10 cellular contexts compared by ENCODE assay signal in genomic region chr1:201650608-201650933, GRCh38.
DNase-seq lines count a peak whose midpoint lies in the region; ATAC-seq, FAIRE-seq and TF ChIP-seq lines count a peak whose summit lies in the region.
"Had no signal": no experiment of that assay in that cellular context is flagged by ENCODE, and none has a peak within 500 bp of the region (broad histone marks: within the 10 kb centered on the region; RNA-seq: fewer than 3 reads in every experiment).

No MANE protein-coding gene starts in this region.

- H3K4me1 ChIP-seq in heart right ventricle (peaks cover 21 to 92% (median 54%) of the 10 kb centered on the region in 9 donors), endodermal cell (ENCODE audit: control insufficient read depth, insufficient read depth, low read length) (no peaks in the 10 kb centered on the region), uterus (no peaks in the 10 kb centered on the region)

- CTCF ChIA-PET in T-cell (lab: Charles Lee) = no interaction called here

- H3K27ac ChIP-seq in heart right ventricle = peak overlapping the region in 9 of 10 donors; percentile 64 to 95 (median 81)
- H3K27ac ChIP-seq in endodermal cell (ENCODE audit: low read depth, low read length) = peak overlapping the region; percentile 63
- H3K27ac ChIP-seq in uterus = peak overlapping the region; percentile 74 to 82

- H3K9me3 ChIP-seq in heart right ventricle = no peaks in the 10 kb centered on the region
- no peaks in the 10 kb centered on the region for H3K9me3 ChIP-seq in endodermal cell (ENCODE audit: control insufficient read depth, low read length)
- H3K9me3 ChIP-seq in uterus = no peaks in the 10 kb centered on the region

- POLR2A ChIA-PET in T-cell (lab: Charles Lee) = no interaction called here

- H3K27ac Mint-ChIP-seq in endodermal cell (no peak overlapping the region), nephron (peak overlapping the region; percentile 82 to 93 (median 87)), T-cell (peak overlapping the region in 1 of 2 donors; percentile 63)

- no peak for FAIRE-seq in GM12891 (lab: Jason Lieb, UNC)
- FAIRE-seq: urothelium cell line had no signal

- H3K27me3 ChIP-seq in heart right ventricle (peaks cover 0 to 17% (median 0%) of the 10 kb centered on the region in 7 donors), endodermal cell (ENCODE audit: control insufficient read depth, insufficient read depth, low read length, poor library complexity, severe bottlenecking) (peaks cover 63% of the 10 kb centered on the region), uterus (no peaks in the 10 kb centered on the region)

- no peaks in the 10 kb centered on the region for H3K36me3 Mint-ChIP-seq in endodermal cell (ENCODE audit: low read depth)
- no peaks in the 10 kb centered on the region for H3K36me3 Mint-ChIP-seq in nephron (ENCODE audit: low read depth)
- H3K36me3 Mint-ChIP-seq in T-cell = no peaks in the 10 kb centered on the region

- H3K9ac ChIP-seq in endodermal cell (ENCODE audit: extremely low read depth, low read length, poor library complexity, severe bottlenecking) = peak overlapping the region; percentile 11

- H3K36me3 ChIP-seq in heart right ventricle = peaks cover 0 to 15% (median 0%) of the 10 kb centered on the region in 9 donors
- no peaks in the 10 kb centered on the region for H3K36me3 ChIP-seq in endodermal cell (ENCODE audit: control insufficient read depth, insufficient read depth, low read length)
- H3K36me3 ChIP-seq in uterus = no peaks in the 10 kb centered on the region

- H3K9me3 Mint-ChIP-seq in endodermal cell (no peaks in the 10 kb centered on the region), nephron (no peaks in the 10 kb centered on the region), T-cell (no peaks in the 10 kb centered on the region)

- WGBS in heart right ventricle, 2 donors = 21 to 35% methylated on average over 13 of the region's 13 CpGs
- 3 to 18% methylated on average over 4 to 13 of the region's 13 CpGs for WGBS in endodermal cell (ENCODE audit: insufficient coverage in 1 of 2, insufficient read length in 1 of 2), 2 experiments

- peaks cover 20% of the 10 kb centered on the region for H3K4me1 Mint-ChIP-seq in endodermal cell
- H3K4me1 Mint-ChIP-seq in nephron = peaks cover 65% of the 10 kb centered on the region
- peaks cover 0 to 7% (median 5%) of the 10 kb centered on the region in 3 donors for H3K4me1 Mint-ChIP-seq in T-cell

- intact Hi-C loops in heart right ventricle (cut with DNase I) (loop anchor here in 2 of 10 donors (5.0 kb wide), 2 partner anchors 42 to 88 kb away; no protein-coding TSS in a partner anchor), Right ventricle myocardium superior (cut with DNase I) (no loop called here), uterus (cut with DNase I; ENCODE audit: low total_unique reads) (no loop called here)

- peak overlapping the region; percentile 57 for H3K4me3 Mint-ChIP-seq in endodermal cell
- peak overlapping the region; percentile 94 to 97 (median 96) for H3K4me3 Mint-ChIP-seq in nephron
- no peak overlapping the region for H3K4me3 Mint-ChIP-seq in T-cell

- ATAC-seq in heart right ventricle = no peak
- ATAC-seq in Right ventricle myocardium superior (ENCODE audit: poor library complexity) = no peak
- no peak for ATAC-seq in HG02981 (IDR thresholded peaks at IDR 0.05; ENCODE audit: unreplicated experiment)
- no peak for ATAC-seq in T-cell (replicated peaks in 1 of 4)

- no peak for TF ChIP-seq CTCF in heart right ventricle (IDR thresholded peaks at IDR 0.05)
- no peak for TF ChIP-seq CTCF in endodermal cell (conservative IDR thresholded peaks at IDR 0.05)
- no peak for TF ChIP-seq CTCF in nephron (IDR thresholded peaks at IDR 0.05; ENCODE audit: unreplicated experiment in 3 of 3)
- no peak for TF ChIP-seq CTCF in uterus (IDR thresholded peaks at IDR 0.05)

- peaks cover 71% of the 10 kb centered on the region for H3K27me3 Mint-ChIP-seq in endodermal cell (ENCODE audit: insufficient read depth)
- peaks cover 46% of the 10 kb centered on the region for H3K27me3 Mint-ChIP-seq in nephron (ENCODE audit: low read depth)
- H3K27me3 Mint-ChIP-seq in T-cell = peaks cover 36 to 47% of the 10 kb centered on the region in 2 donors

- TF ChIP-seq POLR2A in uterus (IDR thresholded peaks at IDR 0.05) = no peak
- TF ChIP-seq POLR2A in GM12891 (IDR thresholded peaks at IDR 0.05; ENCODE audit: low read depth, low read length) = no peak

- DNase-seq in heart right ventricle = no peak
- DNase-seq in Right ventricle myocardium superior = no peak
- DNase-seq in endodermal cell = no peak
- no peak for DNase-seq in uterus
- DNase-seq in T-cell = no peak
- DNase-seq in GM12891 (ENCODE audit: insufficient read length, low spot score) = no peak
- DNase-seq: AML-193 had no signal

- H3K4me3 ChIP-seq in heart right ventricle (peak overlapping the region; percentile 60 to 90 (median 67)), endodermal cell (ENCODE audit: low read length) (peak overlapping the region; percentile 79), uterus (peak overlapping the region; percentile 43 to 51)

TF ChIP-seq in GM12891, 5 proteins besides CTCF, POLR2A, EP300 and RAD21:
- TF ChIP-seq PAX5 (IDR thresholded peaks at IDR 0.05; ENCODE audit: insufficient read depth, low read length, severe bottlenecking) (no peak), TAF1 (IDR thresholded peaks at IDR 0.05; ENCODE audit: low read depth, low read length) (no peak), SPI1 (IDR thresholded peaks at IDR 0.05; ENCODE audit: low read depth, low read length) (no peak), POLR2AphosphoS5 (IDR thresholded peaks at IDR 0.05; ENCODE audit: low read depth, low read length) (no peak)

Comparison
In these comparisons a context has a peak if more than half of its experiments do, and no peak if none do; other contexts are left out.
1. H3K4me3 Mint-ChIP-seq: peak in endodermal cell (single experiment) and nephron (3 of 3); none in T-cell (0 of 3).
2. Peak in every context shown above with its lines, with median percentiles within 50 percentile points of each other: H3K27ac ChIP-seq and H3K4me3 ChIP-seq.